18 cellular contexts compared by ENCODE assay signal in the genomic region with DNA sequence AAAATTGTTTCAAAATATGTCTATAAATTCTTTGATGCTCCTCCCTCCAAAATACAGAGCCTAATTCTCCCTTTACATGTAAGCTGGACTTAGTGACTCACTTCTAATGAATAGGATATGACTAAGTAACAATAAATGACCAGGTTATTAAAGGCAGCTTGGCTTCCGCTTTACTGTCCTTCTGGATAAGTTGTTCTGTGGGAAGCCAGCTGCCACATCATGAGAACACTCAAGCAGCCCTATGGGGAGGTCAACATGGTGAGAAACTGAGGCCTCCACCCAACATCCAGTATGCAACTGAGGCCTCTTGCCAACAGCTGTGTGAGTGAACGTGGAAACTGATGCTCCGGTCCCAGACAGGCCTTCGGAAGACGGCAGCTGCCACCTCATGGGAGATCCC.
DNase-seq lines count a peak whose midpoint lies in the region; ATAC-seq, FAIRE-seq and TF ChIP-seq lines count a peak whose summit lies in the region.
"Had no signal": no experiment of that assay in that cellular context is flagged by ENCODE, and none has a peak within 500 bp of the region (broad histone marks: within the 10 kb centered on the region; RNA-seq: fewer than 3 reads in every experiment).

No MANE protein-coding gene starts in this region.

- FAIRE-seq in urothelium cell line (lab: Jason Lieb, UNC), result no peak

- no peaks in the 10 kb centered on the region for H3K36me3 ChIP-seq in brain microvascular endothelial cell (replicated peaks)
- H3K36me3 ChIP-seq: lower lobe of right lung had no signal

- no peaks in the 10 kb centered on the region for H3K27me3 ChIP-seq in brain microvascular endothelial cell (replicated peaks)

- TF ChIP-seq CTCF in brain microvascular endothelial cell (IDR thresholded peaks at IDR 0.05; ENCODE audit: low read depth, low read length, missing control alignments), result no peak

- no peak overlapping the region for H3K4me3 ChIP-seq in brain microvascular endothelial cell (ENCODE audit: low read depth, low read length)
- H3K4me3 ChIP-seq: GM23338, lower lobe of right lung, skin epidermis had no signal

- no peak for ATAC-seq in GM19328 (IDR thresholded peaks at IDR 0.05; ENCODE audit: unreplicated experiment)
- ATAC-seq: GM23338, lower lobe of right lung had no signal

- H3K27ac ChIP-seq in brain microvascular endothelial cell, result peak overlapping the region; percentile 71
- H3K27ac ChIP-seq: 22Rv1, KMS-11, lower lobe of right lung, skin epidermis had no signal

- DNase-seq in DMS 273 (lab: John Stamatoyannopoulos, UW; ENCODE audit: unreplicated experiment), result peak; percentile 1
- no peak for DNase-seq in DMS 273 treated with DMSO at 0.1 percent for 48 hours (lab: John Stamatoyannopoulos, UW)
- DNase-seq in brain microvascular endothelial cell, result peak; percentile 82
- DNase-seq in glomerular endothelial cell (ENCODE audit: extremely low read depth, low read depth, low spot score), result peak; percentile 90
- peak; percentile 14 for DNase-seq in urothelium cell line (ENCODE audit: low spot score)
- DNase-seq in stimulated activated CD4-positive, alpha-beta T cell treated with anti-CD3 and anti-CD28 coated beads, Interleukin-15, amount 100 ng/mL, for 24 hours, result no peak
- DNase-seq in RPMI8226, result no peak
- DNase-seq: activated CD4-positive, alpha-beta memory T cell treated with anti-CD3 and anti-CD28 coated beads, Interleukin-2, amount 10 ng/mL, durations not matched to agents 7 days and 5 days; activated gamma-delta T cell; lower lobe of right lung; NCI-H2029; NCI-H748 treated with DMSO at 0.1 percent for 48 hours; SHP77 treated with DMSO at 0.1 percent for 48 hours had no signal

- in situ Hi-C loops in brain microvascular endothelial cell (cut with HindIII; ENCODE audit: low pct_ligation_motif_present, low sequenced_read_pairs), result loop anchor here (25.0 kb wide), 1 partner anchor 484 kb away; no protein-coding TSS in a partner anchor

Comparison
In these comparisons a context has a peak if more than half of its experiments do, and no peak if none do; other contexts are left out.
1. DNase-seq: peak in DMS 273 (single experiment), brain microvascular endothelial cell (single experiment), glomerular endothelial cell (single experiment) and urothelium cell line (single experiment); none in DMS 273 treated with DMSO at 0.1 percent for 48 hours (single experiment), stimulated activated CD4-positive, alpha-beta T cell treated with anti-CD3 and anti-CD28 coated beads, Interleukin-15, amount 100 ng/mL, for 24 hours (single experiment) and RPMI8226 (single experiment).